18 cellular contexts compared by ENCODE assay signal in the genomic region with DNA sequence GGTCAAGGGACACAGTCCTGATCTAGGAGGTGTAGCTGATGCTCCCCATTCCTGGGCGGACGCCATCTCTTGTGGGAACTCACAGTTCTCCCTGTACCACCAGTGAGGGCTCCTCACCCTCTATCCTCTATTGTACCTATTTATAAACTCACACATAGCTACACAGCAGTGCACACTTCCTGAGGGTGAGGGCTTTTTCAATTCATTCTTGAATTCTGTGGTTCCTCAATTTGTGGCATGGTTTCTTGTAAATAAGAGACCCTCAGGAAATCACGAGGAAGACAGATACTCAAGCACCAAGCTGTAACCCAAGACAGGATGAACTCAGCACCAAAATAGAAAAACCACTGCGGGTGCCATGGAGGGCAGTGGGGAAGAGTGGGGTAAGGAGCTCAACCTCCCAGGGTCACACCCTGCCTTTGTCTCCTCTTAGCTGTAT.
DNase-seq lines count a peak whose midpoint lies in the region; ATAC-seq and TF ChIP-seq lines count a peak whose summit lies in the region.
"Had no signal": no experiment of that assay in that cellular context is flagged by ENCODE, and none has a peak within 500 bp of the region (broad histone marks: within the 10 kb centered on the region; RNA-seq: fewer than 3 reads in every experiment).

No MANE protein-coding gene starts in this region.

- no peaks in the 10 kb centered on the region for H3K4me1 ChIP-seq in lower lobe of right lung
- H3K4me1 ChIP-seq: neural progenitor cell, psoas muscle had no signal

- H3K27ac ChIP-seq in lower lobe of right lung: no peak overlapping the region
- H3K27ac ChIP-seq: HL-60, neural progenitor cell, psoas muscle had no signal

- POLR2A ChIA-PET in activated CD4-positive, alpha-beta T cell treated with anti-CD3 and anti-CD28 coated beads, Interleukin-2, amount 10 ng/mL, durations not matched to agents 7 days and 5 days (lab: Charles Lee): no interaction called here
- POLR2A ChIA-PET in activated CD4-positive, alpha-beta T cell treated with anti-CD3 and anti-CD28 coated beads for 36 hours (lab: Charles Lee): no interaction called here

- H3K4me3 Mint-ChIP-seq in activated CD4-positive, alpha-beta T cell treated with anti-CD3 and anti-CD28 coated beads, Interleukin-2, amount 10 ng/mL, durations not matched to agents 7 days and 5 days: no peak overlapping the region
- no peak overlapping the region for H3K4me3 Mint-ChIP-seq in activated CD4-positive, alpha-beta T cell treated with anti-CD3 and anti-CD28 coated beads for 36 hours
- H3K4me3 Mint-ChIP-seq: mesothelial cell of epicardium, neural progenitor cell had no signal

- H3K36me3 ChIP-seq in lower lobe of right lung: no peaks in the 10 kb centered on the region
- H3K36me3 ChIP-seq: MG63, neural progenitor cell had no signal

- ATAC-seq in activated CD4-positive, alpha-beta T cell treated with anti-CD3 and anti-CD28 coated beads for 36 hours: no peak
- ATAC-seq in left ventricle myocardium superior: peak; percentile 90
- ATAC-seq in HG03565 (IDR thresholded peaks at IDR 0.05; ENCODE audit: unreplicated experiment): no peak
- ATAC-seq in lower lobe of right lung: no peak
- ATAC-seq: psoas muscle had no signal

- H3K27me3 ChIP-seq in lower lobe of right lung (ENCODE audit: low read depth): peaks cover 11% of the 10 kb centered on the region
- H3K27me3 ChIP-seq: MG63, neural progenitor cell had no signal

- H3K9me3 ChIP-seq in lower lobe of right lung: no peaks in the 10 kb centered on the region
- H3K9me3 ChIP-seq: psoas muscle had no signal

- intact Hi-C loops in activated CD4-positive, alpha-beta T cell treated with anti-CD3 and anti-CD28 coated beads for 36 hours (cut with DNase I, micrococcal nuclease): no loop called here
- intact Hi-C loops in left ventricle myocardium superior (cut with micrococcal nuclease) (no loop called here), lower lobe of right lung (cut with DNase I) (no loop called here)

- H3K27ac Mint-ChIP-seq in activated CD4-positive, alpha-beta T cell treated with anti-CD3 and anti-CD28 coated beads, Interleukin-2, amount 10 ng/mL, durations not matched to agents 7 days and 5 days: peak overlapping the region; percentile 72
- H3K27ac Mint-ChIP-seq in activated CD4-positive, alpha-beta T cell treated with anti-CD3 and anti-CD28 coated beads for 36 hours: no peak overlapping the region
- H3K27ac Mint-ChIP-seq: mesothelial cell of epicardium, neural progenitor cell had no signal

- DNase-seq in activated CD4-positive, alpha-beta T cell treated with anti-CD3 and anti-CD28 coated beads, Interleukin-2, amount 10 ng/mL, durations not matched to agents 7 days and 5 days: peak; percentile 11
- no peak for DNase-seq in activated CD4-positive, alpha-beta T cell treated with anti-CD3 and anti-CD28 coated beads for 36 hours
- DNase-seq in UCSD-AML1 (lab: John Stamatoyannopoulos, UW; ENCODE audit: unreplicated experiment) (peak; percentile 62), left ventricle myocardium superior (peak; percentile 59), pons (ENCODE audit: low spot score) (peak; percentile 85), AG08395 (ENCODE audit: low spot score) (no peak), lower lobe of right lung (no peak)
- DNase-seq: 8988T; activated effector memory CD4-positive, alpha-beta T cell treated with Interleukin-2 at 50 U/mL for 16 hours; NCI-H1436 treated with DMSO at 0.1 percent for 48 hours; psoas muscle; stimulated activated CD4-positive, alpha-beta T cell treated with anti-CD3 and anti-CD28 coated beads, Interleukin-4, amount 100 ng/mL, for 1 hour had no signal

- CTCF ChIA-PET in activated CD4-positive, alpha-beta T cell treated with anti-CD3 and anti-CD28 coated beads, Interleukin-2, amount 10 ng/mL, durations not matched to agents 7 days and 5 days (lab: Charles Lee): no interaction called here
- CTCF ChIA-PET in activated CD4-positive, alpha-beta T cell treated with anti-CD3 and anti-CD28 coated beads for 36 hours (lab: Charles Lee): no interaction called here

- peaks cover 32% of the 10 kb centered on the region for H3K4me1 Mint-ChIP-seq in activated CD4-positive, alpha-beta T cell treated with anti-CD3 and anti-CD28 coated beads, Interleukin-2, amount 10 ng/mL, durations not matched to agents 7 days and 5 days
- H3K4me1 Mint-ChIP-seq in activated CD4-positive, alpha-beta T cell treated with anti-CD3 and anti-CD28 coated beads for 36 hours: peaks cover 9% of the 10 kb centered on the region
- H3K4me1 Mint-ChIP-seq: mesothelial cell of epicardium had no signal

- TF ChIP-seq CTCF in lower lobe of right lung (IDR thresholded peaks at IDR 0.05): no peak

- H3K36me3 Mint-ChIP-seq in activated CD4-positive, alpha-beta T cell treated with anti-CD3 and anti-CD28 coated beads, Interleukin-2, amount 10 ng/mL, durations not matched to agents 7 days and 5 days (ENCODE audit: low read depth): no peaks in the 10 kb centered on the region
- no peaks in the 10 kb centered on the region for H3K36me3 Mint-ChIP-seq in activated CD4-positive, alpha-beta T cell treated with anti-CD3 and anti-CD28 coated beads for 36 hours (ENCODE audit: low read depth)
- H3K36me3 Mint-ChIP-seq: mesothelial cell of epicardium had no signal

- peaks cover 30% of the 10 kb centered on the region for H3K27me3 Mint-ChIP-seq in activated CD4-positive, alpha-beta T cell treated with anti-CD3 and anti-CD28 coated beads, Interleukin-2, amount 10 ng/mL, durations not matched to agents 7 days and 5 days
- peaks cover 21% of the 10 kb centered on the region for H3K27me3 Mint-ChIP-seq in activated CD4-positive, alpha-beta T cell treated with anti-CD3 and anti-CD28 coated beads for 36 hours

- H3K9me3 Mint-ChIP-seq in activated CD4-positive, alpha-beta T cell treated with anti-CD3 and anti-CD28 coated beads, Interleukin-2, amount 10 ng/mL, durations not matched to agents 7 days and 5 days: no peaks in the 10 kb centered on the region
- no peaks in the 10 kb centered on the region for H3K9me3 Mint-ChIP-seq in activated CD4-positive, alpha-beta T cell treated with anti-CD3 and anti-CD28 coated beads for 36 hours (ENCODE audit: low read depth)

- no peak overlapping the region for H3K4me3 ChIP-seq in lower lobe of right lung
- H3K4me3 ChIP-seq: MG63, neural progenitor cell, psoas muscle, smooth muscle cell had no signal

Comparison
In these comparisons a context has a peak if more than half of its experiments do, and no peak if none do; other contexts are left out.
1. DNase-seq: peak in activated CD4-positive, alpha-beta T cell treated with anti-CD3 and anti-CD28 coated beads, Interleukin-2, amount 10 ng/mL, durations not matched to agents 7 days and 5 days (single experiment), UCSD-AML1 (single experiment), left ventricle myocardium superior (single experiment) and pons (single experiment); none in activated CD4-positive, alpha-beta T cell treated with anti-CD3 and anti-CD28 coated beads for 36 hours (single experiment), AG08395 (single experiment) and lower lobe of right lung (single experiment).